In the genomic region with DNA sequence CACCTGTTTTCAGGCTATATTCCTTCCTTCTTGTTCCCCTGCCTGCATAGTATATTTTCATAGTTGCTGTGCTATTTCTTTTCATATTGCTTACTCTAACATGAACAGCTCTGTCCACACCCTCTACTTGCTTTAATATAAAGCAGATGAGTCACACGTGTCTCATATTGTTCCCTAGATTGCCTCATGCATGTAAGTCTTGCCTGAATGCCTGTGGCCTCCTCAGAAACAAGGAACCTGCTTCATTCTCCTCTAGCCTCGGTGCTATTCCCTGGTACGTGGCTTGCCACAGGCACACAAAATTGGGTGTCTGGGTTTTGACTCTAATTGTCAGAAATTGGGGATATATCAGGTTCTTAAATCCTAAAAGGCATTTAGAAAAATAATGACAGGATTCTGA, we compare ENCODE assay signal across 12 cellular contexts. TPM values are rescaled to one million over a fixed set of nuclear protein-coding genes. Genes with fewer than 3 reads are reported as not detected.
DNase-seq lines count a peak whose midpoint lies in the region; ATAC-seq and TF ChIP-seq lines count a peak whose summit lies in the region.
"Had no signal": no experiment of that assay in that cellular context is flagged by ENCODE, and none has a peak within 500 bp of the region (broad histone marks: within the 10 kb centered on the region; RNA-seq: fewer than 3 reads in every experiment).

No MANE protein-coding gene starts in this region.

- H3K36me3 Mint-ChIP-seq in CD8-positive, alpha-beta T cell, result no peaks in the 10 kb centered on the region
- no peaks in the 10 kb centered on the region for H3K36me3 Mint-ChIP-seq in activated T-cell treated with anti-CD3 and anti-CD28 coated beads, Interleukin-2, amount 50 U/mL, for 4 hours (ENCODE audit: insufficient read depth)

- WGBS in lung, 2 donors, result 36 to 59% methylated on average over 3 of the region's 3 CpGs

- intact Hi-C loops in CD8-positive, alpha-beta T cell (cut with DNase I, micrococcal nuclease), result loop anchor here in 1 of 2 experiments (5.0 kb wide), 1 partner anchor 49 kb away; no protein-coding TSS in a partner anchor

- H3K4me3 ChIP-seq in MG63 (no peak overlapping the region), lung (no peak overlapping the region)
- no peak overlapping the region for H3K4me3 ChIP-seq in CD8-positive, alpha-beta T cell (ENCODE audit: low read depth, low read length)
- no peak overlapping the region for H3K4me3 ChIP-seq in effector memory CD4-positive, alpha-beta T cell (ENCODE audit: insufficient read depth, low read depth, low read length, poor library complexity, severe bottlenecking)
- H3K4me3 ChIP-seq: HAP-1, sigmoid colon, testis had no signal

- ATAC-seq in lung (ENCODE audit: insufficient read depth, low FRiP score), result peak; percentile 55
- no peak for ATAC-seq in CD8-positive, alpha-beta T cell
- ATAC-seq in activated T-cell treated with anti-CD3 and anti-CD28 coated beads, Interleukin-2, amount 50 U/mL, for 4 hours, result no peak

- CTCF ChIA-PET in CD8-positive, alpha-beta T cell (lab: Charles Lee), result interaction anchor here (1.2 kb wide), 1 partner anchor 13 kb away, joined by 5 read pairs; no protein-coding TSS in a partner anchor

- POLR2A ChIA-PET in CD8-positive, alpha-beta T cell (lab: Charles Lee), result no interaction called here

- H3K36me3 ChIP-seq in MG63 (no peaks in the 10 kb centered on the region), lung (ENCODE audit: control insufficient read depth in 2 of 2, insufficient read depth in 2 of 2, low read length in 2 of 2) (no peaks in the 10 kb centered on the region)
- H3K36me3 ChIP-seq in CD8-positive, alpha-beta T cell (ENCODE audit: insufficient read depth, low read length), result no peaks in the 10 kb centered on the region
- no peaks in the 10 kb centered on the region for H3K36me3 ChIP-seq in effector memory CD4-positive, alpha-beta T cell (ENCODE audit: control insufficient read depth, insufficient read depth, low read length)
- H3K36me3 ChIP-seq: HAP-1, sigmoid colon had no signal

- peak; percentile 30 for DNase-seq in COR-L47 (lab: John Stamatoyannopoulos, UW)
- DNase-seq in MG63, result peak; percentile 67
- peak; percentile 39 for DNase-seq in brain pericyte (ENCODE audit: low read depth, low spot score)
- peak; percentile 26 for DNase-seq in lung (ENCODE audit: low spot score)
- DNase-seq in CD8-positive, alpha-beta T cell, result no peak
- no peak for DNase-seq in activated naive CD4-positive, alpha-beta T cell treated with Interleukin-2 at 50 U/mL for 16 hours
- DNase-seq in activated T-cell treated with anti-CD3 and anti-CD28 coated beads, Interleukin-2, amount 50 U/mL, for 4 hours, result no peak
- DNase-seq in effector memory CD4-positive, alpha-beta T cell, result no peak
- DNase-seq: testis had no signal

- no peak overlapping the region for H3K27ac Mint-ChIP-seq in CD8-positive, alpha-beta T cell

- H3K27ac ChIP-seq in lung (ENCODE audit: low read depth in 1 of 2, low read length in 1 of 2), result no peak overlapping the region
- no peak overlapping the region for H3K27ac ChIP-seq in CD8-positive, alpha-beta T cell (ENCODE audit: low read depth, low read length)
- no peak overlapping the region for H3K27ac ChIP-seq in effector memory CD4-positive, alpha-beta T cell (ENCODE audit: insufficient read depth, low read length, poor library complexity, severe bottlenecking)
- H3K27ac ChIP-seq: sigmoid colon, testis had no signal

- no peak for TF ChIP-seq CTCF in lung (IDR thresholded peaks at IDR 0.05; ENCODE audit: control extremely low read depth, extremely low read depth)
- TF ChIP-seq CTCF in CD8-positive, alpha-beta T cell (IDR thresholded peaks at IDR 0.05), result no peak

- H3K27me3 Mint-ChIP-seq in CD8-positive, alpha-beta T cell (ENCODE audit: low read depth), result peaks cover 25% of the 10 kb centered on the region
- peaks cover 39% of the 10 kb centered on the region for H3K27me3 Mint-ChIP-seq in activated T-cell treated with anti-CD3 and anti-CD28 coated beads, Interleukin-2, amount 50 U/mL, for 4 hours (ENCODE audit: low read depth)

- H3K4me1 Mint-ChIP-seq in CD8-positive, alpha-beta T cell (ENCODE audit: low read depth), result no peaks in the 10 kb centered on the region
- no peaks in the 10 kb centered on the region for H3K4me1 Mint-ChIP-seq in activated T-cell treated with anti-CD3 and anti-CD28 coated beads, Interleukin-2, amount 50 U/mL, for 4 hours (ENCODE audit: low read depth)

- no peaks in the 10 kb centered on the region for H3K9me3 Mint-ChIP-seq in CD8-positive, alpha-beta T cell
- no peaks in the 10 kb centered on the region for H3K9me3 Mint-ChIP-seq in activated T-cell treated with anti-CD3 and anti-CD28 coated beads, Interleukin-2, amount 50 U/mL, for 4 hours

- H3K4me1 ChIP-seq in lung (ENCODE audit: control insufficient read depth in 2 of 2, insufficient read depth in 2 of 2, low read length in 2 of 2), result peaks cover 0 to 3% of the 10 kb centered on the region in 2 donors
- H3K4me1 ChIP-seq in CD8-positive, alpha-beta T cell (ENCODE audit: insufficient read depth, low read length), result no peaks in the 10 kb centered on the region
- H3K4me1 ChIP-seq in effector memory CD4-positive, alpha-beta T cell (ENCODE audit: control insufficient read depth, insufficient read depth, low read length, poor library complexity, severe bottlenecking), result no peaks in the 10 kb centered on the region
- H3K4me1 ChIP-seq: HAP-1, sigmoid colon, testis had no signal

- H3K9me3 ChIP-seq in MG63, result no peaks in the 10 kb centered on the region
- no peaks in the 10 kb centered on the region for H3K9me3 ChIP-seq in lung (ENCODE audit: control insufficient read depth in 2 of 2, insufficient read depth in 1 of 2, low read length in 1 of 2)
- no peaks in the 10 kb centered on the region for H3K9me3 ChIP-seq in CD8-positive, alpha-beta T cell (ENCODE audit: low read length)
- H3K9me3 ChIP-seq in effector memory CD4-positive, alpha-beta T cell (ENCODE audit: control insufficient read depth, low read length), result no peaks in the 10 kb centered on the region
- H3K9me3 ChIP-seq: HAP-1, sigmoid colon, testis had no signal

- H3K27me3 ChIP-seq in MG63 (no peaks in the 10 kb centered on the region), lung (ENCODE audit: control insufficient read depth, insufficient read depth) (no peaks in the 10 kb centered on the region)
- no peaks in the 10 kb centered on the region for H3K27me3 ChIP-seq in CD8-positive, alpha-beta T cell (ENCODE audit: insufficient read depth, low read length)
- H3K27me3 ChIP-seq in effector memory CD4-positive, alpha-beta T cell (replicated peaks; ENCODE audit: control insufficient read depth, insufficient read depth, low read length, poor library complexity, severe bottlenecking), result no peaks in the 10 kb centered on the region
- H3K27me3 ChIP-seq: testis had no signal

- no peak overlapping the region for H3K4me3 Mint-ChIP-seq in CD8-positive, alpha-beta T cell
- H3K4me3 Mint-ChIP-seq in activated T-cell treated with anti-CD3 and anti-CD28 coated beads, Interleukin-2, amount 50 U/mL, for 4 hours, result no peak overlapping the region

RNA-seq across cellular contexts. Expression of gene PKP1, which starts 16.5 kb away (rescaled TPM):
- not detected in 2 replicates for total RNA-seq in MG63 (2014; rRNA removed; shearing (Covaris generic); ENCODE audit: low replicate concordance)
- total RNA-seq in lung, result 10 to 100 TPM in 1 of 2 donors, under 1 TPM in 1; 0.88 to 14.2 TPM
- polyA plus RNA-seq in lung, result 1 to 10 TPM; 1.9 to 4.3 TPM
- not detected for total RNA-seq in CD8-positive, alpha-beta T cell
- total RNA-seq in activated T-cell treated with anti-CD3 and anti-CD28 coated beads, Interleukin-2, amount 50 U/mL, for 4 hours, result not detected
- total RNA-seq: T-helper 2 cell treated with Interferon-gamma antibody and Interleukin-4, amounts not matched to agents 100 ng/mL and 5 ng/mL, for 36 hours had no signal

Comparison
In these comparisons a context has a peak if more than half of its experiments do, and no peak if none do; other contexts are left out.
1. DNase-seq: peak in COR-L47 (single experiment), MG63 (single experiment), brain pericyte (single experiment) and lung (single experiment); none in CD8-positive, alpha-beta T cell (0 of 7), activated naive CD4-positive, alpha-beta T cell treated with Interleukin-2 at 50 U/mL for 16 hours (single experiment), activated T-cell treated with anti-CD3 and anti-CD28 coated beads, Interleukin-2, amount 50 U/mL, for 4 hours (single experiment) and effector memory CD4-positive, alpha-beta T cell (0 of 3).